In genomic region chr21:41581592-41582228, GRCh38 we compare ENCODE assay signal across 1 cellular context.
TF ChIP-seq lines count a peak whose summit lies in the region.

No MANE protein-coding gene starts in this region.

TF ChIP-seq in GM23338, 12 proteins besides CTCF, POLR2A, EP300 and RAD21 (continued from another document):
- TF ChIP-seq ZNF462 (CRISPR knock-in tag; IDR thresholded peaks at IDR 0.05) = no peak
- TF ChIP-seq POLR2AphosphoS5 (IDR thresholded peaks at IDR 0.05; ENCODE audit: low read depth) = no peak
- no peak for TF ChIP-seq ZNF331 (CRISPR knock-in tag; IDR thresholded peaks at IDR 0.05; ENCODE audit: low read depth)
- no peak for TF ChIP-seq EZH2 (IDR thresholded peaks at IDR 0.05; ENCODE audit: low read depth, unreplicated experiment)
- no peak for TF ChIP-seq REST (IDR thresholded peaks at IDR 0.05; ENCODE audit: unreplicated experiment)
- no peak for TF ChIP-seq CREB1 (CRISPR knock-in tag; IDR thresholded peaks at IDR 0.05; ENCODE audit: low read depth)
- TF ChIP-seq ZNF114 (CRISPR knock-in tag; IDR thresholded peaks at IDR 0.05) = no peak
